Comparison of ENCODE assay signal across 8 cellular contexts in genomic region chr1:43530483-43531452, GRCh38. TPM values are rescaled to one million over a fixed set of nuclear protein-coding genes. Genes with fewer than 3 reads are reported as not detected.
DNase-seq lines count a peak whose midpoint lies in the region; ATAC-seq, FAIRE-seq and TF ChIP-seq lines count a peak whose summit lies in the region.

Gene PTPRF (plus strand): TSS chr1:43530883. CDS start chr1:43545076, 14,193 bp downstream.

- H3K9me1 ChIP-seq in endothelial cell of umbilical vein (replicated peaks; ENCODE audit: control insufficient read depth, extremely low read depth, insufficient read depth, low read length): no peaks in the 10 kb centered on the region

- H3K79me1 ChIP-seq in mesendoderm (ENCODE audit: low read length): peaks cover 19% of the 10 kb centered on the region

- intact Hi-C loops in endothelial cell of umbilical vein (cut with micrococcal nuclease): loop anchor here (1.0 to 5.0 kb wide), 3 partner anchors 35 to 54 kb away; no protein-coding TSS in a partner anchor

- BruUV-seq in endothelial cell of umbilical vein (replicated peaks; lab: Mats Ljungman, UMichigan): no TSS peak

- H2BK120ac ChIP-seq in mesendoderm (ENCODE audit: low read depth, low read length): peak within 1 kb of the TSS; percentile 49

- H3K23ac ChIP-seq in mesendoderm (ENCODE audit: low read length): no peak within 1 kb of the TSS

- dilution Hi-C loops in endothelial cell of umbilical vein (cut with MboI; ENCODE audit: extremely low pct_ligation_motif_present, low sequenced_read_pairs): no loop called here

- H3K36me3 ChIP-seq in endothelial cell of umbilical vein (ENCODE audit: control insufficient read depth in 2 of 2, extremely low read depth in 1 of 2, insufficient read depth in 2 of 2, low read length in 2 of 2) (no peaks in the 10 kb centered on the region), mesendoderm (ENCODE audit: control insufficient read depth, insufficient read depth, low read length) (no peaks in the 10 kb centered on the region)

- H3K18ac ChIP-seq in mesendoderm (ENCODE audit: low read length): peak within 1 kb of the TSS; percentile 92

- H2BK15ac ChIP-seq in mesendoderm (replicated peaks; ENCODE audit: low read depth): no peak within 1 kb of the TSS

- H4K5ac ChIP-seq in mesendoderm (ENCODE audit: low read length): no peak within 1 kb of the TSS

- no peak within 1 kb of the TSS for H2BK5ac ChIP-seq in mesendoderm (ENCODE audit: low read length)

- no peak within 1 kb of the TSS for H2AK5ac ChIP-seq in mesendoderm (ENCODE audit: low read length)

- DNase-seq in GM10266 (ENCODE audit: extremely low spot score) (peak; percentile 74), NCI-H1694 treated with DMSO at 0.1 percent for 48 hours (lab: John Stamatoyannopoulos, UW) (peak; percentile 37), endothelial cell of umbilical vein (ENCODE audit: low read depth, low spot score) (peak; percentile 60), mesendoderm (peak; percentile 78)
- peak; percentile 37 to 41 for DNase-seq in activated CD4-positive, alpha-beta T cell treated with anti-CD3 and anti-CD28 coated beads, Interleukin-2, amount 50 U/mL, for 48 hours

- H4K8ac ChIP-seq in mesendoderm (ENCODE audit: low read depth, low read length): no peak within 1 kb of the TSS

- peak within 1 kb of the TSS; percentile 93 for H2AFZ ChIP-seq in endothelial cell of umbilical vein (ENCODE audit: low read depth, low read length)

- no peak for ATAC-seq in activated CD4-positive, CD25-positive, alpha-beta regulatory T cell treated with anti-CD3 and anti-CD28 coated beads, Interleukin-2, amount 50 U/mL, for 24 hours
- ATAC-seq in GM21723 (IDR thresholded peaks at IDR 0.05; ENCODE audit: unreplicated experiment): no peak

- no peak for TF ChIP-seq CTCF in GM10266 (IDR thresholded peaks at IDR 0.05; ENCODE audit: control insufficient read depth, insufficient read depth, low read depth, missing control alignments)
- TF ChIP-seq CTCF in endothelial cell of umbilical vein (IDR thresholded peaks at IDR 0.05; ENCODE audit: extremely low read depth in 1 of 2, insufficient read depth in 1 of 2, low read depth in 1 of 2, low read length in 2 of 2): no peak
- TF ChIP-seq CTCF in subcutaneous adipose tissue (IDR thresholded peaks at IDR 0.05; ENCODE audit: low read depth): no peak

- no peaks in the 10 kb centered on the region for H4K20me1 ChIP-seq in endothelial cell of umbilical vein (replicated peaks; ENCODE audit: control insufficient read depth, extremely low read depth, insufficient read depth, low read length)

- peak; percentile 90 for FAIRE-seq in endothelial cell of umbilical vein (lab: Jason Lieb, UNC)

- H3K27me3 ChIP-seq in endothelial cell of umbilical vein (ENCODE audit: control insufficient read depth in 2 of 2, insufficient read depth in 2 of 2, low read length in 2 of 2): no peaks in the 10 kb centered on the region
- H3K27me3 ChIP-seq in mesendoderm (ENCODE audit: insufficient read depth, low read length, poor library complexity): no peaks in the 10 kb centered on the region

- H3K56ac ChIP-seq in mesendoderm (ENCODE audit: low read length): peak within 1 kb of the TSS; percentile 91

- TF ChIP-seq POLR2A in endothelial cell of umbilical vein (IDR thresholded peaks at IDR 0.05; ENCODE audit: low read depth, low read length): no peak

- H3K27ac ChIP-seq in endothelial cell of umbilical vein (ENCODE audit: insufficient read depth, low read depth, low read length): peak within 1 kb of the TSS; percentile 61
- peak within 1 kb of the TSS; percentile 63 for H3K27ac ChIP-seq in mesendoderm (ENCODE audit: low read depth, low read length)

- H3K4me1 ChIP-seq in endothelial cell of umbilical vein (ENCODE audit: control insufficient read depth, extremely low read depth, insufficient read depth, low read length): peaks cover 24% of the 10 kb centered on the region
- H3K4me1 ChIP-seq in mesendoderm (ENCODE audit: control insufficient read depth, low read depth, low read length): peaks cover 20% of the 10 kb centered on the region

- H3K79me2 ChIP-seq in endothelial cell of umbilical vein (ENCODE audit: control insufficient read depth, insufficient read depth, low read length) (peaks cover 44% of the 10 kb centered on the region), mesendoderm (ENCODE audit: control insufficient read depth, insufficient read depth, low read length) (peaks cover 37% of the 10 kb centered on the region)

- peak within 1 kb of the TSS; percentile 88 for H3K4me2 ChIP-seq in endothelial cell of umbilical vein (ENCODE audit: insufficient read depth, low read length)
- peak within 1 kb of the TSS; percentile 83 for H3K4me2 ChIP-seq in mesendoderm (ENCODE audit: low read length)

- H3K9ac ChIP-seq in endothelial cell of umbilical vein (replicated peaks; ENCODE audit: extremely low read depth, insufficient read depth, low read length) (peak within 1 kb of the TSS; percentile 73), mesendoderm (ENCODE audit: low read length) (peak within 1 kb of the TSS; percentile 86)

- H3K9me3 ChIP-seq in endothelial cell of umbilical vein (replicated peaks; ENCODE audit: control insufficient read depth, insufficient read depth, low read length): no peaks in the 10 kb centered on the region

- peak within 1 kb of the TSS; percentile 92 for H3K4ac ChIP-seq in mesendoderm (ENCODE audit: low read depth, low read length)

- no CpG with 5 or more reads among the region's 97 CpGs for WGBS in mesendoderm (ENCODE audit: extremely low coverage, insufficient coverage, low lambda C conversion rate)

- POLR2A ChIA-PET in endothelial cell of umbilical vein (lab: Charles Lee): no interaction called here

- H3K4me3 ChIP-seq in endothelial cell of umbilical vein (replicated peaks in 1 of 3; ENCODE audit: insufficient read depth in 1 of 3, low read depth in 1 of 3, low read length in 3 of 3) (peak within 1 kb of the TSS; percentile 68 to 86 (median 69)), mesendoderm (ENCODE audit: low read length) (peak within 1 kb of the TSS; percentile 54)

- CTCF ChIA-PET in endothelial cell of umbilical vein (lab: Charles Lee): interaction anchor here (0.6 to 2.6 kb wide), 15 partner anchors 10 to 675 kb away, joined by 3 to 18 read pairs (median 5); partner anchors contain the start of genes HYI and KDM4A

TF ChIP-seq in endothelial cell of umbilical vein, 7 proteins besides CTCF, POLR2A, EP300 and RAD21:
- peak; percentile 53 for TF ChIP-seq POLR2AphosphoS5 (IDR thresholded peaks at IDR 0.05; ENCODE audit: insufficient read depth, low read depth, low read length)
- no peak for TF ChIP-seq JUN (IDR thresholded peaks at IDR 0.05; ENCODE audit: borderline replicate concordance, insufficient read depth, insufficient read length, low read depth)
TF ChIP-seq in endothelial cell of umbilical vein: peak in this region for 1.

RNA-seq across cellular contexts. Expression of gene PTPRF, which starts in this region (rescaled TPM):
- total RNA-seq in endothelial cell of umbilical vein (271 and 338 TPM in 2 replicates), subcutaneous adipose tissue (100 to 1,000 TPM in 3 of 4 donors, 10 to 100 TPM in 1; 99.4 to 416 (median 125) TPM)
- 217 and 267 TPM in 2 replicates for polyA plus RNA-seq in endothelial cell of umbilical vein
- 228 and 234 TPM in 2 replicates for polyA plus RNA-seq in endothelial cell of umbilical vein (2011; cell fraction: cytosol; rRNA removed)
- 315 and 338 TPM in 2 replicates for polyA plus RNA-seq in endothelial cell of umbilical vein (2011; cell fraction: nucleus; rRNA removed)
- 215 and 240 TPM in 2 replicates for polyA plus RNA-seq in endothelial cell of umbilical vein (2012)
- 650 and 729 TPM in 2 replicates for polyA minus RNA-seq in endothelial cell of umbilical vein
- 57.9 TPM for polyA minus RNA-seq in endothelial cell of umbilical vein (2011; cell fraction: cytosol; rRNA and poly(A)+ RNA removed)
- polyA minus RNA-seq in endothelial cell of umbilical vein (2011; cell fraction: nucleus; rRNA and poly(A)+ RNA removed): 193 and 276 TPM in 2 replicates
- polyA plus RNA-seq in mesendoderm (2013, experiment 1 of 2): 91.9 TPM
- 92.8 TPM for polyA plus RNA-seq in mesendoderm (2013, experiment 2 of 2)
